8 cellular contexts compared by ENCODE assay signal in genomic region chr20:51639206-51639832, GRCh38.
DNase-seq lines count a peak whose midpoint lies in the region; ATAC-seq and TF ChIP-seq lines count a peak whose summit lies in the region.

No MANE protein-coding gene starts in this region.

- peaks cover 13 to 34% of the 10 kb centered on the region in 2 experiments for H3K36me3 ChIP-seq in mesenchymal stem cell (ENCODE audit: control insufficient read depth in 1 of 2, insufficient read depth in 2 of 2, low read depth in 1 of 2, low read length in 2 of 2)

- H3K4me3 ChIP-seq in AG10803 (ENCODE audit: low read length) (no peak overlapping the region), mesenchymal stem cell (ENCODE audit: insufficient read depth in 1 of 2, low read depth in 1 of 2, low read length in 2 of 2) (no peak overlapping the region)

- H3K27ac ChIP-seq in mesenchymal stem cell (ENCODE audit: low read length, poor library complexity, severe bottlenecking), result no peak overlapping the region

- H2BK5ac ChIP-seq in mesenchymal stem cell (ENCODE audit: low read depth, low read length, poor library complexity, severe bottlenecking), result no peak overlapping the region

- H3K23ac ChIP-seq in mesenchymal stem cell (ENCODE audit: low read length in 2 of 2), result no peak overlapping the region

- DNase-seq in AG10803 (ENCODE audit: low read depth) (peak; percentile 49), GM19238 (ENCODE audit: insufficient read length, low spot score) (peak; percentile 35), NCI-H345 treated with DMSO at 0.1 percent for 48 hours (lab: John Stamatoyannopoulos, UW; ENCODE audit: unreplicated experiment) (peak; percentile 5), mesenchymal stem cell (peak; percentile 71)
- peak; percentile 49 for DNase-seq in activated CD4-positive, alpha-beta T cell treated with anti-CD3 and anti-CD28 coated beads, Interleukin-2, amount 50 U/mL, for 1 hour
- peak; percentile 27 for DNase-seq in effector CD4-positive, alpha-beta T cell
- peak; percentile 61 for DNase-seq in stimulated activated CD8-positive, alpha-beta memory T cell treated with anti-CD3 and anti-CD28 coated beads, Interleukin-4, amount 100 ng/mL, for 24 hours (ENCODE audit: low read depth)

- no peak overlapping the region for H3K4me2 ChIP-seq in mesenchymal stem cell (ENCODE audit: low read length, poor library complexity, severe bottlenecking)

- H3K14ac ChIP-seq in mesenchymal stem cell (ENCODE audit: low read length in 2 of 2), result no peak overlapping the region

- peak overlapping the region in 1 of 2 experiments; percentile 59 for H2BK12ac ChIP-seq in mesenchymal stem cell (ENCODE audit: low read length in 2 of 2)

- peak; percentile 96 for TF ChIP-seq CTCF in AG10803 (conservative IDR thresholded peaks at IDR 0.05; ENCODE audit: low read length)

- H2BK120ac ChIP-seq in mesenchymal stem cell (ENCODE audit: low read depth, low read length), result no peak overlapping the region

- H2AK5ac ChIP-seq in mesenchymal stem cell (ENCODE audit: low read length, severe bottlenecking), result no peak overlapping the region

- H3K18ac ChIP-seq in mesenchymal stem cell (ENCODE audit: low read depth in 1 of 2, low read length in 2 of 2), result peak overlapping the region in 1 of 2 experiments; percentile 69

- H4K91ac ChIP-seq in mesenchymal stem cell (ENCODE audit: low read length), result no peak overlapping the region

- peak overlapping the region in 1 of 2 experiments; percentile 15 for H3K4ac ChIP-seq in mesenchymal stem cell (ENCODE audit: low read depth in 1 of 2, low read length in 2 of 2)

- ATAC-seq in HG03135 (IDR thresholded peaks at IDR 0.05; ENCODE audit: unreplicated experiment), result no peak

- no peak overlapping the region for H2AFZ ChIP-seq in mesenchymal stem cell (ENCODE audit: low read depth, low read length)

- peak overlapping the region; percentile 4 for H3K9ac ChIP-seq in mesenchymal stem cell (ENCODE audit: low read length)

- no peaks in the 10 kb centered on the region for H3K4me1 ChIP-seq in mesenchymal stem cell (ENCODE audit: control insufficient read depth, insufficient read depth, low read depth, low read length)

- 27% methylated on average over 12 of the region's 12 CpGs for WGBS in mesenchymal stem cell

- no peak overlapping the region for H2BK15ac ChIP-seq in mesenchymal stem cell (ENCODE audit: low read depth, poor library complexity, severe bottlenecking)

- peak overlapping the region; percentile 16 for H4K8ac ChIP-seq in mesenchymal stem cell (ENCODE audit: low read length)

- H3K9me3 ChIP-seq in mesenchymal stem cell (ENCODE audit: control insufficient read depth, low read length), result no peaks in the 10 kb centered on the region

- no peaks in the 10 kb centered on the region for H3K79me1 ChIP-seq in mesenchymal stem cell (replicated peaks; ENCODE audit: low read length, poor library complexity, severe bottlenecking)

- no peaks in the 10 kb centered on the region for H3K27me3 ChIP-seq in mesenchymal stem cell (ENCODE audit: control insufficient read depth in 1 of 2, insufficient read depth in 1 of 2, low read length in 2 of 2)

Comparison
In these comparisons a context has a peak if more than half of its experiments do, and no peak if none do; other contexts are left out.
1. DNase-seq: peak in every context shown above with its lines; median percentile 71 in mesenchymal stem cell; 61 in stimulated activated CD8-positive, alpha-beta memory T cell treated with anti-CD3 and anti-CD28 coated beads, Interleukin-4, amount 100 ng/mL, for 24 hours; 49 in AG10803; 49 in activated CD4-positive, alpha-beta T cell treated with anti-CD3 and anti-CD28 coated beads, Interleukin-2, amount 50 U/mL, for 1 hour; 35 in GM19238; 27 in effector CD4-positive, alpha-beta T cell; 5 in NCI-H345 treated with DMSO at 0.1 percent for 48 hours.